8 cellular contexts compared by ENCODE assay signal in genomic region chr5:144142030-144142825, GRCh38. TPM values are rescaled to one million over a fixed set of nuclear protein-coding genes. Genes with fewer than 3 reads are reported as not detected.
A peak's percentile ranks its signal among the peaks of the same experiment; 100 is the strongest.
DNase-seq lines count a peak whose midpoint lies in the region; ATAC-seq and TF ChIP-seq lines count a peak whose summit lies in the region.

No MANE protein-coding gene starts in this region.

- TF ChIP-seq CTCF in adrenal gland (IDR thresholded peaks at IDR 0.05) (peak; percentile 13 to 56 (median 34)), hepatocyte (IDR thresholded peaks at IDR 0.05; ENCODE audit: poor library complexity) (peak; percentile 78), stomach (IDR thresholded peaks at IDR 0.05) (peak in 4 of 7 experiments; percentile 41 to 53 (median 50))

- no peaks in the 10 kb centered on the region for H3K27me3 ChIP-seq in adrenal gland
- no peaks in the 10 kb centered on the region for H3K27me3 ChIP-seq in hepatocyte
- H3K27me3 ChIP-seq in stomach: no peaks in the 10 kb centered on the region

- intact Hi-C loops in adrenal gland (cut with DNase I): no loop called here
- intact Hi-C loops in stomach (cut with DNase I; ENCODE audit: low total_unique reads): no loop called here

- DNase-seq in COLO829 (ENCODE audit: low spot score): peak; percentile 18
- DNase-seq in NCI-H2196 treated with DMSO at 0.1 percent for 48 hours (lab: John Stamatoyannopoulos, UW; ENCODE audit: unreplicated experiment): peak; percentile 35
- DNase-seq in adrenal gland: no peak
- peak; percentile 59 for DNase-seq in hepatocyte (ENCODE audit: low spot score)
- no peak for DNase-seq in stomach
- no peak for DNase-seq in activated CD8-positive, alpha-beta memory T cell treated with anti-CD3 and anti-CD28 coated beads, Interleukin-2, amount 50 U/mL, for 4 hours

- ATAC-seq in GM18907 (IDR thresholded peaks at IDR 0.05; ENCODE audit: unreplicated experiment): peak; percentile 98
- ATAC-seq in HG03039 (IDR thresholded peaks at IDR 0.05; ENCODE audit: unreplicated experiment): peak; percentile 97

- no peaks in the 10 kb centered on the region for H3K9me3 ChIP-seq in adrenal gland (replicated peaks in 1 of 3)
- no peaks in the 10 kb centered on the region for H3K9me3 ChIP-seq in hepatocyte (ENCODE audit: low read depth)
- H3K9me3 ChIP-seq in stomach: no peaks in the 10 kb centered on the region

- TF ChIP-seq EP300 in stomach (IDR thresholded peaks at IDR 0.05): no peak

- no peak overlapping the region for H3K4me3 ChIP-seq in adrenal gland
- no peak overlapping the region for H3K4me3 ChIP-seq in hepatocyte
- H3K4me3 ChIP-seq in stomach: no peak overlapping the region

- 25 to 36% (median 33%) methylated on average over 3 of the region's 3 CpGs for WGBS in adrenal gland, 4 donors
- WGBS in hepatocyte (ENCODE audit: low lambda C conversion rate, missing lambda C conversion rate): 39% methylated on average over 3 of the region's 3 CpGs
- WGBS in stomach, 5 donors: 33 to 40% (median 37%) methylated on average over 3 of the region's 3 CpGs

- H3K4me1 ChIP-seq in adrenal gland (replicated peaks in 1 of 2) (no peaks in the 10 kb centered on the region), hepatocyte (ENCODE audit: insufficient read depth) (peaks cover 4% of the 10 kb centered on the region), stomach (peaks cover 0 to 16% (median 7%) of the 10 kb centered on the region in 4 donors)

- TF ChIP-seq POLR2A in adrenal gland (IDR thresholded peaks at IDR 0.05): no peak
- TF ChIP-seq POLR2A in stomach (IDR thresholded peaks at IDR 0.05): no peak

- no peak overlapping the region for H3K4me2 ChIP-seq in hepatocyte

- H3K36me3 ChIP-seq in adrenal gland (replicated peaks in 1 of 2): no peaks in the 10 kb centered on the region
- H3K36me3 ChIP-seq in hepatocyte (replicated peaks; ENCODE audit: insufficient read depth, low read depth): no peaks in the 10 kb centered on the region
- H3K36me3 ChIP-seq in stomach: no peaks in the 10 kb centered on the region

- no peaks in the 10 kb centered on the region for H3K79me2 ChIP-seq in hepatocyte

- H3K9me2 ChIP-seq in hepatocyte (replicated peaks; ENCODE audit: insufficient read depth): no peaks in the 10 kb centered on the region

- H4K20me1 ChIP-seq in hepatocyte (ENCODE audit: insufficient read depth, poor library complexity, severe bottlenecking): no peaks in the 10 kb centered on the region

- H3K27ac ChIP-seq in adrenal gland (no peak overlapping the region), hepatocyte (no peak overlapping the region), stomach (no peak overlapping the region)

- H2AFZ ChIP-seq in hepatocyte: no peak overlapping the region

RNA-seq across cellular contexts. Expression of gene YIPF5, which starts 28.2 kb away (rescaled TPM):
- total RNA-seq in adrenal gland: 10 to 100 TPM; 25.9 to 77.9 (median 49.7) TPM
- 10 to 100 TPM in 1 of 3 donors, 1 to 10 TPM in 2; 5.3 to 72.6 (median 7.0) TPM for polyA plus RNA-seq in adrenal gland
- 118 and 119 TPM in 2 replicates for total RNA-seq in hepatocyte
- 82.3 and 97.1 TPM in 2 replicates for polyA plus RNA-seq in hepatocyte
- 10 to 100 TPM in 3 of 5 donors, 1 to 10 TPM in 1, under 1 TPM in 1; 0.87 to 49.9 (median 16.5) TPM for total RNA-seq in stomach
- polyA plus RNA-seq in stomach: 10 to 100 TPM in 2 of 3 donors, 1 to 10 TPM in 1; 9.6 to 17.1 (median 11.6) TPM

RNA-seq across cellular contexts. Expression of gene KCTD16, which starts 28.4 kb away (rescaled TPM):
- 1 to 10 TPM in 2 of 8 donors, under 1 TPM in 5, not detected in 1; 0.04 to 2.1 (median 0.41) TPM for total RNA-seq in adrenal gland
- polyA plus RNA-seq in adrenal gland: under 1 TPM; 0.13 to 0.55 (median 0.48) TPM
- 2.3 and 3.4 TPM in 2 replicates for total RNA-seq in hepatocyte
- 0.45 and 0.52 TPM in 2 replicates for polyA plus RNA-seq in hepatocyte
- total RNA-seq in stomach: 1 to 10 TPM in 1 of 5 donors, under 1 TPM in 1, not detected in 3; under 0.01 to 1.8 TPM
- under 1 TPM in 2 of 3 donors, not detected in 1; under 0.01 TPM for polyA plus RNA-seq in stomach

Comparison
In these comparisons a context has a peak if more than half of its experiments do, and no peak if none do; other contexts are left out.
1. DNase-seq: peak in COLO829 (single experiment), NCI-H2196 treated with DMSO at 0.1 percent for 48 hours (single experiment) and hepatocyte (single experiment); none in adrenal gland (0 of 7), stomach (single experiment) and activated CD8-positive, alpha-beta memory T cell treated with anti-CD3 and anti-CD28 coated beads, Interleukin-2, amount 50 U/mL, for 4 hours (single experiment).
2. Peak in every context shown above with its lines, with median percentiles within 50 percentile points of each other: CTCF ChIP-seq.